In the genomic region with DNA sequence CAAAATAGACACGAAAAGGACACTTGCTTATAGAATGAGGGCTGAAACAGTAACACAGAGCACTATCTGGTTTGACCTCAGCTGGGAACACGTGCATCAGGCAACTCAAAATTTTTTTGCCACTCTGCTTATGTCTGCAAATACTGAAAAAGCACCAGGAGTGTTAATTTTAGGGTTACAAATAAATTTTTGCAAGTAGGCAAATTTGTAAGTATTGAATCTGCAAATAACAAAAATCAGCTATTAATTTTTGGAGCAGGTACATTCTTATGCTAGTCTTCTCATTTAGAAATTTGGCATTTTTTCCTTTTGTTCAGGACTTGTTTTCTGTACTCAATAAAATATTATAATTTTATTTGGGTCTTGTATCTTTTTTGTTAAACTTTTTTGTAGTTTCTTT, we compare ENCODE assay signal across 9 cellular contexts. TPM values are rescaled to one million over a fixed set of nuclear protein-coding genes. Genes with fewer than 3 reads are reported as not detected.
"Had no signal": no experiment of that assay in that cellular context is flagged by ENCODE, and none has a peak within 500 bp of the region (broad histone marks: within the 10 kb centered on the region; RNA-seq: fewer than 3 reads in every experiment).

No MANE protein-coding gene starts in this region.

- H3K9me3 Mint-ChIP-seq: GM23338, H9 had no signal

- H3K4me1 Mint-ChIP-seq: GM23338, H9 had no signal

- H3K4me3 ChIP-seq: GM23338 had no signal

- H3K27ac Mint-ChIP-seq: GM23338, H9 had no signal

- H3K4me2 ChIP-seq: GM23338, KMS-11 had no signal

- DNase-seq: H9, HCEC 1CT, KBM-7 had no signal

- FAIRE-seq: H1, H54, HTR-8/SVneo had no signal

- H3K4me3 Mint-ChIP-seq: GM23338, H9 had no signal

- H2AFZ ChIP-seq: GM23338 had no signal

- H3K27ac ChIP-seq: KMS-11 had no signal

- ATAC-seq: GM23338 had no signal

- H3K9ac ChIP-seq: KMS-11 had no signal

RNA-seq across cellular contexts. Expression of a gene that starts 29.7 kb away (rescaled TPM):
- total RNA-seq: GM23338, H1, H9, HT-29 had no signal
- polyA plus RNA-seq: GM23338, H1 had no signal

RNA-seq across cellular contexts. Expression of a gene that starts 46.2 kb away (rescaled TPM):
- total RNA-seq: GM23338, H1, H9, HT-29 had no signal
- polyA plus RNA-seq: GM23338, H1 had no signal
